ENCODE assay signal across 30 cellular contexts in genomic region chr5:6910950-6911349, GRCh38.
"Had no signal": no experiment of that assay in that cellular context is flagged by ENCODE, and none has a peak within 500 bp of the region (broad histone marks: within the 10 kb centered on the region; RNA-seq: fewer than 3 reads in every experiment).

No MANE protein-coding gene starts in this region.

- FAIRE-seq: TTC549 had no signal

- H3K4me3 ChIP-seq: adrenal gland, coronary artery, dorsolateral prefrontal cortex, heart left ventricle, left ventricle myocardium inferior, lung, mucosa of descending colon, ovary, prostate gland, spleen, suprapubic skin, tibial artery, upper lobe of right lung had no signal

- H3K27me3 ChIP-seq: foreskin keratinocyte, ovary, spleen had no signal

- H3K9me3 ChIP-seq: adrenal gland, heart left ventricle, left ventricle myocardium inferior, mucosa of descending colon, ovary, prostate gland, spleen, suprapubic skin, tibial artery, upper lobe of right lung had no signal

- DNase-seq: activated CD4-positive, alpha-beta memory T cell treated with anti-CD3 and anti-CD28 coated beads for 36 hours; activated CD4-positive, alpha-beta T cell treated with anti-CD3 and anti-CD28 coated beads for 48 hours; activated CD8-positive, alpha-beta memory T cell treated with anti-CD3 and anti-CD28 coated beads, Interleukin-2, amount 50 U/mL, for 4 hours; activated effector memory CD4-positive, alpha-beta T cell treated with anti-CD3 and anti-CD28 coated beads, Interleukin-2, amount 50 U/mL, for 16 hours; activated naive CD4-positive, alpha-beta T cell treated with anti-CD3 and anti-CD28 coated beads for 36 hours; activated naive CD8-positive, alpha-beta T cell treated with anti-CD3 and anti-CD28 coated beads for 36 hours; activated T-cell treated with anti-CD3 and anti-CD28 coated beads, Interleukin-2, amount 50 U/mL, for 1 hour; adrenal gland; aorta; dorsolateral prefrontal cortex; effector memory CD8-positive, alpha-beta T cell; foreskin keratinocyte; heart left ventricle; left ventricle myocardium inferior; mesendoderm; mucosa of descending colon; naive B cell; nephron progenitor cell; ovary; spleen; stimulated activated naive CD4-positive, alpha-beta T cell; T-helper 9 cell; tibial artery; upper lobe of right lung; WERI-Rb-1 had no signal

- H3K36me3 ChIP-seq: adrenal gland, heart left ventricle, left ventricle myocardium inferior, ovary, prostate gland, spleen, suprapubic skin, tibial artery, upper lobe of right lung, WERI-Rb-1 had no signal
